ENCODE assay signal across 9 cellular contexts in genomic region chr2:241309684-241310117, GRCh38. TPM values are rescaled to one million over a fixed set of nuclear protein-coding genes. Genes with fewer than 3 reads are reported as not detected.
DNase-seq lines count a peak whose midpoint lies in the region; ATAC-seq, FAIRE-seq and TF ChIP-seq lines count a peak whose summit lies in the region.
"Had no signal": no experiment of that assay in that cellular context is flagged by ENCODE, and none has a peak within 500 bp of the region (broad histone marks: within the 10 kb centered on the region; RNA-seq: fewer than 3 reads in every experiment).

No MANE protein-coding gene starts in this region.

- H3K27ac Mint-ChIP-seq in IgD-negative memory B cell = peak overlapping the region; percentile 17 to 97 (median 90)
- H3K27ac Mint-ChIP-seq in activated CD4-positive, alpha-beta T cell treated with anti-CD3 and anti-CD28 coated beads, Interleukin-2, amount 10 ng/mL, durations not matched to agents 7 days and 5 days = peak overlapping the region; percentile 86

- no peaks in the 10 kb centered on the region for H3K9me3 ChIP-seq in esophagus muscularis mucosa
- H3K9me3 ChIP-seq in kidney (ENCODE audit: control insufficient read depth in 1 of 2, low read length in 2 of 2) = no peaks in the 10 kb centered on the region
- H3K9me3 ChIP-seq: upper lobe of left lung had no signal

- ATAC-seq in GM19351 (IDR thresholded peaks at IDR 0.05; ENCODE audit: unreplicated experiment) = peak; percentile 48

- H3K9ac ChIP-seq in kidney (ENCODE audit: low read length in 2 of 2) = no peak overlapping the region

- H3K27ac ChIP-seq in epithelial cell of prostate = peak overlapping the region; percentile 1
- no peak overlapping the region for H3K27ac ChIP-seq in esophagus muscularis mucosa (replicated peaks in 1 of 4)
- H3K27ac ChIP-seq in kidney (ENCODE audit: low read depth in 2 of 2, low read length in 2 of 2) = no peak overlapping the region
- H3K27ac ChIP-seq: upper lobe of left lung had no signal

- H3K4me1 ChIP-seq in esophagus muscularis mucosa = peaks cover 19 to 51% (median 40%) of the 10 kb centered on the region in 4 donors
- H3K4me1 ChIP-seq in kidney (ENCODE audit: control insufficient read depth in 1 of 2, insufficient read depth in 1 of 2, low read depth in 1 of 2, low read length in 2 of 2) = peaks cover 11% of the 10 kb centered on the region in 2 donors

- TF ChIP-seq CTCF in esophagus muscularis mucosa (IDR thresholded peaks at IDR 0.05) = no peak
- TF ChIP-seq CTCF in kidney (IDR thresholded peaks at IDR 0.05; ENCODE audit: borderline replicate concordance, extremely low read depth, insufficient read depth) = no peak

- TF ChIP-seq EP300 in esophagus muscularis mucosa (IDR thresholded peaks at IDR 0.05) = no peak

- no peaks in the 10 kb centered on the region for H3K27me3 ChIP-seq in esophagus muscularis mucosa
- H3K27me3 ChIP-seq: upper lobe of left lung had no signal

- H3K4me1 Mint-ChIP-seq in IgD-negative memory B cell = peaks cover 51 to 63% (median 54%) of the 10 kb centered on the region in 3 donors
- peaks cover 80% of the 10 kb centered on the region for H3K4me1 Mint-ChIP-seq in activated CD4-positive, alpha-beta T cell treated with anti-CD3 and anti-CD28 coated beads, Interleukin-2, amount 10 ng/mL, durations not matched to agents 7 days and 5 days

- POLR2A ChIA-PET in activated CD4-positive, alpha-beta T cell treated with anti-CD3 and anti-CD28 coated beads, Interleukin-2, amount 10 ng/mL, durations not matched to agents 7 days and 5 days (lab: Charles Lee) = no interaction called here

- no peak for TF ChIP-seq POLR2A in esophagus muscularis mucosa (IDR thresholded peaks at IDR 0.05; ENCODE audit: low read depth)

- no peaks in the 10 kb centered on the region for H3K27me3 Mint-ChIP-seq in IgD-negative memory B cell
- H3K27me3 Mint-ChIP-seq in activated CD4-positive, alpha-beta T cell treated with anti-CD3 and anti-CD28 coated beads, Interleukin-2, amount 10 ng/mL, durations not matched to agents 7 days and 5 days = no peaks in the 10 kb centered on the region

- H3K36me3 ChIP-seq in esophagus muscularis mucosa (no peaks in the 10 kb centered on the region), kidney (ENCODE audit: control insufficient read depth in 1 of 2, insufficient read depth in 2 of 2, low read length in 2 of 2) (no peaks in the 10 kb centered on the region)
- H3K36me3 ChIP-seq: upper lobe of left lung had no signal

- no peaks in the 10 kb centered on the region for H3K36me3 Mint-ChIP-seq in IgD-negative memory B cell
- H3K36me3 Mint-ChIP-seq in activated CD4-positive, alpha-beta T cell treated with anti-CD3 and anti-CD28 coated beads, Interleukin-2, amount 10 ng/mL, durations not matched to agents 7 days and 5 days (ENCODE audit: low read depth) = peaks cover 24% of the 10 kb centered on the region

- CTCF ChIA-PET in activated CD4-positive, alpha-beta T cell treated with anti-CD3 and anti-CD28 coated beads, Interleukin-2, amount 10 ng/mL, durations not matched to agents 7 days and 5 days (lab: Charles Lee) = no interaction called here

- WGBS in esophagus muscularis mucosa = 34% methylated on average over 2 of the region's 2 CpGs

- peak overlapping the region in 3 of 4 donors; percentile 85 to 93 (median 89) for H3K4me3 Mint-ChIP-seq in IgD-negative memory B cell
- peak overlapping the region; percentile 37 for H3K4me3 Mint-ChIP-seq in activated CD4-positive, alpha-beta T cell treated with anti-CD3 and anti-CD28 coated beads, Interleukin-2, amount 10 ng/mL, durations not matched to agents 7 days and 5 days

- peak; percentile 78 for DNase-seq in activated CD4-positive, alpha-beta T cell treated with anti-CD3 and anti-CD28 coated beads, Interleukin-2, amount 10 ng/mL, durations not matched to agents 7 days and 5 days
- DNase-seq in epithelial cell of prostate (ENCODE audit: low read depth, low spot score) = no peak
- DNase-seq in stimulated activated CD4-positive, alpha-beta T cell treated with anti-CD3 and anti-CD28 coated beads, Interleukin-4, amount 100 ng/mL, for 1 hour = peak; percentile 64
- DNase-seq in esophagus muscularis mucosa (ENCODE audit: extremely low spot score) = no peak
- no peak for DNase-seq in NCI-H2196 (lab: John Stamatoyannopoulos, UW; ENCODE audit: unreplicated experiment)
- DNase-seq in kidney = no peak
- DNase-seq: upper lobe of left lung had no signal

- no peaks in the 10 kb centered on the region for H3K9me3 Mint-ChIP-seq in IgD-negative memory B cell
- no peaks in the 10 kb centered on the region for H3K9me3 Mint-ChIP-seq in activated CD4-positive, alpha-beta T cell treated with anti-CD3 and anti-CD28 coated beads, Interleukin-2, amount 10 ng/mL, durations not matched to agents 7 days and 5 days

- H3K4me3 ChIP-seq in esophagus muscularis mucosa (no peak overlapping the region), kidney (ENCODE audit: low read length in 2 of 2) (no peak overlapping the region)
- H3K4me3 ChIP-seq: upper lobe of left lung had no signal

- no peak for FAIRE-seq in kidney (lab: Jason Lieb, UNC)

- intact Hi-C loops in esophagus muscularis mucosa (cut with DNase I) (no loop called here), kidney (cut with DNase I) (no loop called here)

RNA-seq across cellular contexts. Expression of gene HDLBP, which starts 5.8 kb away (rescaled TPM):
- polyA plus RNA-seq in IgD-negative memory B cell (55.3 TPM), kidney (ENCODE audit: insufficient read depth, low read depth, low replicate concordance) (256 TPM)
- 100 to 1,000 TPM; 198 to 203 TPM for total RNA-seq in activated CD4-positive, alpha-beta T cell treated with anti-CD3 and anti-CD28 coated beads, Interleukin-2, amount 10 ng/mL, durations not matched to agents 7 days and 5 days
- total RNA-seq in esophagus muscularis mucosa (100 to 1,000 TPM; 263 to 479 (median 304) TPM), kidney (356 TPM)

RNA-seq across cellular contexts. Expression of gene SEPTIN2, which starts 6.0 kb away (rescaled TPM):
- polyA plus RNA-seq in IgD-negative memory B cell = 134 TPM
- total RNA-seq in activated CD4-positive, alpha-beta T cell treated with anti-CD3 and anti-CD28 coated beads, Interleukin-2, amount 10 ng/mL, durations not matched to agents 7 days and 5 days = 100 to 1,000 TPM; 195 to 211 TPM
- 100 to 1,000 TPM; 272 to 335 (median 284) TPM for total RNA-seq in esophagus muscularis mucosa
- 435 TPM for total RNA-seq in kidney
- 187 TPM for polyA plus RNA-seq in kidney (ENCODE audit: insufficient read depth, low read depth, low replicate concordance)

RNA-seq across cellular contexts. Expression of gene FARP2, which starts 46.4 kb away (rescaled TPM):
- polyA plus RNA-seq in IgD-negative memory B cell = 21.9 TPM
- total RNA-seq in activated CD4-positive, alpha-beta T cell treated with anti-CD3 and anti-CD28 coated beads, Interleukin-2, amount 10 ng/mL, durations not matched to agents 7 days and 5 days = 10 to 100 TPM; 18.2 to 18.4 TPM
- total RNA-seq in esophagus muscularis mucosa = 10 to 100 TPM; 26.8 to 37.9 (median 30.2) TPM
- 50.5 TPM for total RNA-seq in kidney
- 20.3 TPM for polyA plus RNA-seq in kidney (ENCODE audit: insufficient read depth, low read depth, low replicate concordance)

Comparison
In these comparisons a context has a peak if more than half of its experiments do, and no peak if none do; other contexts are left out.
1. DNase-seq: peak in activated CD4-positive, alpha-beta T cell treated with anti-CD3 and anti-CD28 coated beads, Interleukin-2, amount 10 ng/mL, durations not matched to agents 7 days and 5 days (single experiment) and stimulated activated CD4-positive, alpha-beta T cell treated with anti-CD3 and anti-CD28 coated beads, Interleukin-4, amount 100 ng/mL, for 1 hour (single experiment); none in epithelial cell of prostate (single experiment), esophagus muscularis mucosa (single experiment), NCI-H2196 (single experiment) and kidney (single experiment).